In genomic region chr11:130003717-130004001, GRCh38 we compare ENCODE assay signal across 8 cellular contexts. TPM values are rescaled to one million over a fixed set of nuclear protein-coding genes. Genes with fewer than 3 reads are reported as not detected.
DNase-seq lines count a peak whose midpoint lies in the region; ATAC-seq and TF ChIP-seq lines count a peak whose summit lies in the region.

No MANE protein-coding gene starts in this region.

- peaks cover 26% of the 10 kb centered on the region for H3K4me1 Mint-ChIP-seq in chondrocyte (ENCODE audit: low read depth)
- peaks cover 27 to 32% of the 10 kb centered on the region in 2 donors for H3K4me1 Mint-ChIP-seq in natural killer cell

- peak overlapping the region; percentile 95 for H3K4me3 Mint-ChIP-seq in chondrocyte (ENCODE audit: unreplicated experiment)
- peak overlapping the region; percentile 94 for H3K4me3 Mint-ChIP-seq in natural killer cell

- intact Hi-C loops in natural killer cell (cut with micrococcal nuclease): loop anchor here (1.0 to 10.0 kb wide), 4 partner anchors 66 to 911 kb away; partner anchors contain the start of genes APLP2, SNX19 and ZBTB44

- H3K9me3 Mint-ChIP-seq in chondrocyte (ENCODE audit: low read depth) (no peaks in the 10 kb centered on the region), natural killer cell (no peaks in the 10 kb centered on the region)

- peak overlapping the region; percentile 99 for H3K27ac Mint-ChIP-seq in chondrocyte (ENCODE audit: unreplicated experiment)
- H3K27ac Mint-ChIP-seq in natural killer cell: peak overlapping the region; percentile 99 to 100

- DNase-seq in chondrocyte (ENCODE audit: low spot score) (no peak), natural killer cell (no peak), NCI-H446 (lab: John Stamatoyannopoulos, UW) (no peak), cerebellar cortex (ENCODE audit: low spot score) (no peak), HuH-7 (ENCODE audit: low spot score) (no peak), AG20443 (ENCODE audit: low spot score) (no peak)

- ATAC-seq in GM18867 (IDR thresholded peaks at IDR 0.05; ENCODE audit: unreplicated experiment) (peak; percentile 21), HG03520 (IDR thresholded peaks at IDR 0.05; ENCODE audit: unreplicated experiment) (peak; percentile 14), natural killer cell (no peak)

- H3K36me3 Mint-ChIP-seq in chondrocyte (ENCODE audit: low read depth): no peaks in the 10 kb centered on the region
- H3K36me3 Mint-ChIP-seq in natural killer cell: no peaks in the 10 kb centered on the region

- H3K27me3 Mint-ChIP-seq in chondrocyte (ENCODE audit: low read depth) (no peaks in the 10 kb centered on the region), natural killer cell (ENCODE audit: low read depth in 2 of 2) (peaks cover 0 to 4% of the 10 kb centered on the region in 2 donors)

- TF ChIP-seq CTCF in chondrocyte (IDR thresholded peaks at IDR 0.05): peak; percentile 17
- no peak for TF ChIP-seq CTCF in natural killer cell (IDR thresholded peaks at IDR 0.05)

RNA-seq across cellular contexts. Expression of gene PRDM10, which starts 1.0 kb away (rescaled TPM):
- 7.6 to 13.1 TPM (median 8.2 TPM) in 3 replicates for total RNA-seq in chondrocyte
- 10 to 100 TPM; 10.3 to 13.1 (median 12.5) TPM for total RNA-seq in natural killer cell

Comparison
In these comparisons a context has a peak if more than half of its experiments do, and no peak if none do; other contexts are left out.
1. ATAC-seq: peak in GM18867 (single experiment) and HG03520 (single experiment); none in natural killer cell (0 of 3).